In the genomic region with DNA sequence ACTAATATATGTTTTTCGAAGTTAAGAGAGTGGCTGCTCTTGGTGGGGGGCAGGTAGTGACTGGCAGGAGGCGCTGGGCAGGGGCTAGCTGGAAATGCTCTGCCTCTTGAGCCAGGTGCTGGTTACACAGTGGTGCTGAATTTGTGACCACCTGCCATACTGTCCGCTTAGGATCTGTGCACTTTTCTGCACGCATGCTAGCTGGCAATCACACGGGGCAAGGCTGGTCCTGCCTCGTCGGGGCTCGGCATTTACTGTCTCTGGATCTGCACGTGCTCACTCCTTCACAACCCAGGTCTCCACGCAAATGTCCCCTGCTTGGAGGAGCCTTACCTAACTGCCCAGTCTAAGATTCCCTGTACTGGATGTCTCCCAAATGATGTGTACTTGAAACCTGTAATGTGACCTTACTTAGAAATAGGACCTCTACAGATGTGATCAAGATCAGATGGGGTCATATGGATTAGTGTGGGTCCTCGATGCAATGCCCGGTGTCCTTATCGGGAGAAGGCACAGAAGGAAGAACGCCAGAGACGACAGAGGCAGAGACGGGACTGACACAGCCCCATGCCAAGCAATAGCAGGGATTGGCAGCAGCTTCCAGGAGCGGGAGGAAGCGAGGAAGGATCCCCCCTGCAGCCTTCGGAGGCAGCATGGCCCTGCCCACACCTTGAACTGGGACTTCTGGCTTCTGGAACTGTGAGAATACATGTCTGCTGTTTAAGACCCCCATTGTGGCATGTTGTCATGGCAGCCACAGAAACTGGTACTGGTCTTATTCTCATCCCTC, we compare ENCODE assay signal across 18 cellular contexts.
"Had no signal": no experiment of that assay in that cellular context is flagged by ENCODE, and none has a peak within 500 bp of the region (broad histone marks: within the 10 kb centered on the region; RNA-seq: fewer than 3 reads in every experiment).

No MANE protein-coding gene starts in this region.

- ATAC-seq: SK-N-SH treated with all-trans-retinoic acid at 6 μM for 48 hours had no signal

- H3K27me3 ChIP-seq: MG63 had no signal

- DNase-seq: Karpas-422, KG1, MG63, NCI-H1092, NCI-H1105 treated with DMSO at 0.1 percent for 48 hours, NCI-H1417 treated with DMSO at 0.1 percent for 48 hours, NCI-H146, NCI-H1694 treated with DMSO at 0.1 percent for 48 hours, NCI-H1930, NCI-H2081, NCI-H2107, NCI-H2227 treated with DMSO at 0.1 percent for 48 hours, NCI-H524 treated with DMSO at 0.1 percent for 48 hours, NCI-H69, NCI-H774, Right ventricle myocardium superior, RPMI8226 had no signal

- H3K9me3 ChIP-seq: MG63 had no signal

- H3K36me3 ChIP-seq: MG63 had no signal

- H3K4me3 ChIP-seq: MG63 had no signal
